13 cellular contexts compared by ENCODE assay signal in genomic region chr3:134333522-134334181, GRCh38. TPM values are rescaled to one million over a fixed set of nuclear protein-coding genes. Genes with fewer than 3 reads are reported as not detected.
DNase-seq lines count a peak whose midpoint lies in the region; ATAC-seq and TF ChIP-seq lines count a peak whose summit lies in the region.
"Had no signal": no experiment of that assay in that cellular context is flagged by ENCODE, and none has a peak within 500 bp of the region (broad histone marks: within the 10 kb centered on the region; RNA-seq: fewer than 3 reads in every experiment).

No MANE protein-coding gene starts in this region.

- no peak overlapping the region for H3K9ac ChIP-seq in HCT116 (ENCODE audit: low read length)

- peak overlapping the region; percentile 24; the same call in 1 of the 2 replicates for H3K4me2 ChIP-seq in HCT116 (ENCODE audit: low read length)

- RAD21 ChIA-PET in HCT116 (lab: Charles Lee; ENCODE audit: low non-redundant PET in 1 of 2, low total read pairs in 2 of 2, uncharacterized antibody in 2 of 2, unreplicated experiment in 2 of 2), result no interaction called here

- 59% methylated on average over 10 of the region's 10 CpGs for WGBS in suprapubic skin

- H3K27ac ChIP-seq in HCT116 (ENCODE audit: low read depth, low read length) (no peak overlapping the region), suprapubic skin (peak overlapping the region; percentile 28)

- no TSS peak for BruUV-seq in HCT116 (replicated peaks; lab: Mats Ljungman, UMichigan)

- H3K9me3 Mint-ChIP-seq in natural killer cell, result no peaks in the 10 kb centered on the region
- H3K9me3 Mint-ChIP-seq: IgD-negative memory B cell, naive B cell had no signal

- H3K79me2 ChIP-seq in HCT116 (ENCODE audit: insufficient read depth, low read length), result no peaks in the 10 kb centered on the region

- POLR2A ChIA-PET in HCT116 (lab: Charles Lee), result no interaction called here

- DNase-seq in HCT116 (ENCODE audit: low read depth, low spot score) (no peak), amniotic epithelial cell (ENCODE audit: low read depth) (peak; percentile 78), iris pigment epithelial cell (ENCODE audit: low read depth) (peak; percentile 58), suprapubic skin (ENCODE audit: low spot score in 2 of 2) (peak in 1 of 2 donors; percentile 67), natural killer cell (no peak)
- DNase-seq in stimulated activated naive CD8-positive, alpha-beta T cell treated with anti-CD3 and anti-CD28 coated beads, Interleukin-15, Interleukin-2, amounts not matched to agents 100 U/mL and 50 U/mL, for 24 hours, result no peak
- DNase-seq: anterior cingulate cortex; naive B cell; stimulated activated naive CD4-positive, alpha-beta T cell; T-helper 17 cell had no signal

- no peak for TF ChIP-seq CTCF in HCT116 (IDR thresholded peaks at IDR 0.05 in 2 of 3, conservative IDR thresholded peaks at IDR 0.05 in 1 of 3; ENCODE audit: borderline replicate concordance in 1 of 3, insufficient read depth in 1 of 3, low read depth in 2 of 3, low read length in 2 of 3)
- no peak for TF ChIP-seq CTCF in suprapubic skin (IDR thresholded peaks at IDR 0.05)
- TF ChIP-seq CTCF in natural killer cell (IDR thresholded peaks at IDR 0.05), result no peak

- H3K27me3 ChIP-seq in HCT116 (ENCODE audit: insufficient read depth, low read length) (no peaks in the 10 kb centered on the region), suprapubic skin (no peaks in the 10 kb centered on the region)

- H3K4me3 Mint-ChIP-seq in natural killer cell, result no peak overlapping the region
- H3K4me3 Mint-ChIP-seq: IgD-negative memory B cell, naive B cell, T-helper 17 cell had no signal

- no peak overlapping the region for H3K27ac Mint-ChIP-seq in natural killer cell
- H3K27ac Mint-ChIP-seq: IgD-negative memory B cell, naive B cell, T-helper 17 cell had no signal

- no peaks in the 10 kb centered on the region for H3K36me3 Mint-ChIP-seq in natural killer cell
- H3K36me3 Mint-ChIP-seq: IgD-negative memory B cell, naive B cell had no signal

- H4K20me1 ChIP-seq in HCT116 (ENCODE audit: insufficient read depth), result no peaks in the 10 kb centered on the region

- ATAC-seq in HCT116 (no peak), HG02588 (IDR thresholded peaks at IDR 0.05; ENCODE audit: unreplicated experiment) (no peak), natural killer cell (no peak), HG03095 (IDR thresholded peaks at IDR 0.05; ENCODE audit: unreplicated experiment) (no peak)
- ATAC-seq in stimulated activated naive CD8-positive, alpha-beta T cell treated with anti-CD3 and anti-CD28 coated beads, Interleukin-15, Interleukin-2, amounts not matched to agents 100 U/mL and 50 U/mL, for 24 hours, result no peak
- ATAC-seq: T-helper 17 cell had no signal

- TF ChIP-seq POLR2A in HCT116 (IDR thresholded peaks at IDR 0.05; ENCODE audit: borderline replicate concordance, extremely low read depth, insufficient read depth, insufficient read length), result no peak
- no peak for TF ChIP-seq POLR2A in suprapubic skin (IDR thresholded peaks at IDR 0.05)

- H3K9me3 ChIP-seq in HCT116 (ENCODE audit: control insufficient read depth in 1 of 2, insufficient read depth in 1 of 2, low read depth in 1 of 2, low read length in 2 of 2), result no peaks in the 10 kb centered on the region
- no peaks in the 10 kb centered on the region for H3K9me3 ChIP-seq in suprapubic skin

- H3K4me3 ChIP-seq in HCT116 (replicated peaks in 1 of 2; ENCODE audit: low read depth in 1 of 2, low read length in 2 of 2) (no peak overlapping the region), suprapubic skin (no peak overlapping the region)

- H3K27me3 Mint-ChIP-seq in natural killer cell (ENCODE audit: low read depth in 2 of 2), result peaks cover 0 to 2% of the 10 kb centered on the region in 2 donors

- TF ChIP-seq RAD21 in HCT116 (IDR thresholded peaks at IDR 0.05; ENCODE audit: low read depth), result no peak

- intact Hi-C loops in HCT116 (cut with micrococcal nuclease) (no loop called here), natural killer cell (cut with micrococcal nuclease) (no loop called here)

- no peaks in the 10 kb centered on the region for H3K4me1 Mint-ChIP-seq in natural killer cell
- H3K4me1 Mint-ChIP-seq: naive B cell had no signal

- CTCF ChIA-PET in HCT116 (lab: Charles Lee), result no interaction called here

- no peaks in the 10 kb centered on the region for H3K36me3 ChIP-seq in HCT116 (ENCODE audit: control insufficient read depth in 1 of 2, insufficient read depth in 2 of 2, low read length in 2 of 2)
- no peaks in the 10 kb centered on the region for H3K36me3 ChIP-seq in suprapubic skin

- no peak overlapping the region for H2AFZ ChIP-seq in HCT116 (ENCODE audit: low read depth, low read length, poor library complexity, severe bottlenecking)

- H3K4me1 ChIP-seq in HCT116 (ENCODE audit: control insufficient read depth in 1 of 2, insufficient read depth in 2 of 2, low read length in 2 of 2), result peaks cover 30 to 86% of the 10 kb centered on the region in 2 experiments
- H3K4me1 ChIP-seq in suprapubic skin, result peaks cover 54% of the 10 kb centered on the region

- H3K9me2 ChIP-seq in HCT116 (ENCODE audit: insufficient read depth), result no peaks in the 10 kb centered on the region

- TF ChIP-seq EP300 in suprapubic skin (IDR thresholded peaks at IDR 0.05), result no peak

TF ChIP-seq in HCT116, 20 proteins besides CTCF, POLR2A, EP300 and RAD21:
- TF ChIP-seq ELF1 (IDR thresholded peaks at IDR 0.05; ENCODE audit: borderline replicate concordance, low read depth) (no peak), ZNF274 (IDR thresholded peaks at IDR 0.05; ENCODE audit: low read depth, low read length) (no peak), SP1 (IDR thresholded peaks at IDR 0.05; ENCODE audit: low read depth) (no peak), CBX3 (IDR thresholded peaks at IDR 0.05; ENCODE audit: low read depth) (no peak), ZFX (IDR thresholded peaks at IDR 0.05) (no peak), CEBPB (IDR thresholded peaks at IDR 0.05; ENCODE audit: low read depth) (no peak), TCF7L2 (IDR thresholded peaks at IDR 0.05; ENCODE audit: borderline replicate concordance, extremely low read depth, insufficient read depth, insufficient read length) (no peak), SRF (IDR thresholded peaks at IDR 0.05; ENCODE audit: low read depth) (no peak)

RNA-seq across cellular contexts. Expression of gene AMOTL2, which starts 40.6 kb away (rescaled TPM):
- total RNA-seq in HCT116 (2021; ENCODE audit: unreplicated experiment) (54.0 TPM), suprapubic skin (100 to 1,000 TPM in 2 of 4 donors, 10 to 100 TPM in 2; 80.4 to 118 (median 95.8) TPM), natural killer cell (not detected)
- 17.8 and 19.7 TPM in 2 replicates for polyA plus RNA-seq in HCT116 (2012)
- total RNA-seq: T-helper 17 cell had no signal
- polyA plus RNA-seq: IgD-negative memory B cell had no signal

Comparison
In these comparisons a context has a peak if more than half of its experiments do, and no peak if none do; other contexts are left out.
1. DNase-seq: peak in amniotic epithelial cell (single experiment) and iris pigment epithelial cell (single experiment); none in HCT116 (single experiment), stimulated activated naive CD8-positive, alpha-beta T cell treated with anti-CD3 and anti-CD28 coated beads, Interleukin-15, Interleukin-2, amounts not matched to agents 100 U/mL and 50 U/mL, for 24 hours (single experiment) and natural killer cell (single experiment).
2. RNA of gene AMOTL2, which starts 40.6 kb away (total RNA-seq): 80.4 to 118 TPM in suprapubic skin and 54.0 TPM in HCT116 (single experiment); not detected in natural killer cell; every median in the first group is over 10 times any median in the second.